In the genomic region with DNA sequence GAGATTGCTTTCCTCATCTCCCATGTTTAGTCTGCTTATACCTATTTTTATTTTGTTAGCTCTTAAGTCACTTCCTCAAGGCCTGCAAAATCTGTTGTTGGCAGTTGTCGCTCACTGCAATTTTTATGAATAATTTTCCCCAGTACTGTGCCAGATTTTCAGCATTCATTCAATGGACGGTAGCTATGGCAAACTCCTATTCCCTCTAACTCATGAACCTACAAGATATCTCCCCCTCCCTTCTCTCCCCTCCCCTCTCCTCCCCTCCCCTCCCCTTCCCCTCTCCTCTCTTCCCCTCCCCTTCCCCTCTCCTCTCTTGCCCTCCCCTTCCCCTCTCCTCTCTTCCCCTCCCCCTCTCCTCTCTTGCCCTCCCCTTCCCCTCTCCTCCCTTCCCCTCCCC, we compare ENCODE assay signal across 16 cellular contexts.
A peak's percentile ranks its signal among the peaks of the same experiment; 100 is the strongest.
DNase-seq lines count a peak whose midpoint lies in the region; ATAC-seq and TF ChIP-seq lines count a peak whose summit lies in the region.
"Had no signal": no experiment of that assay in that cellular context is flagged by ENCODE, and none has a peak within 500 bp of the region (broad histone marks: within the 10 kb centered on the region; RNA-seq: fewer than 3 reads in every experiment).

No MANE protein-coding gene starts in this region.

- H3K4me2 ChIP-seq in GM23338 (no peak overlapping the region), mesendoderm (ENCODE audit: low read length) (no peak overlapping the region), mammary epithelial cell (ENCODE audit: insufficient read depth, low read depth, low read length) (no peak overlapping the region)
- H3K4me2 ChIP-seq: BLaER1 treated with 17β-estradiol and CSF1 and Interleukin-3, amounts not matched to agents 10 nM and 100 nM had no signal

- H4K20me1 ChIP-seq in GM23338 (replicated peaks; ENCODE audit: insufficient read depth) = peaks cover 13% of the 10 kb centered on the region; the same call in 1 of the 2 replicates
- H4K20me1 ChIP-seq in mammary epithelial cell (ENCODE audit: insufficient read depth, low read length) = no peaks in the 10 kb centered on the region
- H4K20me1 ChIP-seq: BLaER1 treated with 17β-estradiol and CSF1 and Interleukin-3, amounts not matched to agents 10 nM and 100 nM had no signal

- no CpG with 5 or more reads among the region's 2 CpGs for WGBS in mesendoderm (ENCODE audit: extremely low coverage, insufficient coverage, low lambda C conversion rate)
- 78 to 90% methylated on average over 2 of the region's 2 CpGs for WGBS in transverse colon (ENCODE audit: low coverage in 1 of 2), 2 donors
- WGBS in mammary epithelial cell (ENCODE audit: low coverage, missing lambda C conversion rate) = no CpG with 5 or more reads among the region's 2 CpGs

- no peak overlapping the region for H3K27ac ChIP-seq in GM23338 (ENCODE audit: low read depth)
- no peak overlapping the region for H3K27ac ChIP-seq in mesendoderm (ENCODE audit: low read depth, low read length)
- no peak overlapping the region for H3K27ac ChIP-seq in transverse colon
- no peak overlapping the region for H3K27ac ChIP-seq in mammary epithelial cell (ENCODE audit: insufficient read depth, low read depth, low read length)
- H3K27ac ChIP-seq: BLaER1 treated with 17β-estradiol and CSF1 and Interleukin-3, amounts not matched to agents 10 nM and 100 nM; C4-2B had no signal

- no peak for TF ChIP-seq POLR2A in transverse colon (IDR thresholded peaks at IDR 0.05)

- no peak for TF ChIP-seq CTCF in GM23338 (conservative IDR thresholded peaks at IDR 0.05; ENCODE audit: low read depth in 2 of 2)
- TF ChIP-seq CTCF in transverse colon (IDR thresholded peaks at IDR 0.05) = no peak
- TF ChIP-seq CTCF in BE2C (IDR thresholded peaks at IDR 0.05; ENCODE audit: low read depth, low read length) = no peak
- no peak for TF ChIP-seq CTCF in mammary epithelial cell (conservative IDR thresholded peaks at IDR 0.05 in 1 of 2, IDR thresholded peaks at IDR 0.05 in 1 of 2; ENCODE audit: extremely low read depth in 1 of 2, insufficient read depth in 1 of 2, low read depth in 1 of 2, low read length in 2 of 2)

- in situ Hi-C loops in transverse colon (cut with MboI; ENCODE audit: low pct_ligation_motif_present in 1 of 4, low pct_unique_long_range_greater_than_20kb in 1 of 4, low sequenced_read_pairs in 3 of 4) = no loop called here
- in situ Hi-C loops in mammary epithelial cell (cut with MboI; ENCODE audit: low sequenced_read_pairs in 2 of 2) = no loop called here

- no peak overlapping the region for H3K4me3 Mint-ChIP-seq in GM23338
- H3K4me3 Mint-ChIP-seq: CD4-positive, alpha-beta T cell; CD8-positive, alpha-beta T cell had no signal

- no peak overlapping the region for H3K27ac Mint-ChIP-seq in GM23338
- H3K27ac Mint-ChIP-seq: CD4-positive, alpha-beta T cell; CD8-positive, alpha-beta T cell had no signal

- H2AK5ac ChIP-seq in mesendoderm (ENCODE audit: low read length) = no peak overlapping the region

- H3K27me3 Mint-ChIP-seq in GM23338 (ENCODE audit: insufficient read depth, low read depth, poor library complexity) = peaks cover 2% of the 10 kb centered on the region

- no peak overlapping the region for H3K4me3 ChIP-seq in GM23338
- H3K4me3 ChIP-seq in mesendoderm (ENCODE audit: low read length) = no peak overlapping the region
- H3K4me3 ChIP-seq in transverse colon = no peak overlapping the region
- H3K4me3 ChIP-seq in BE2C (ENCODE audit: low read depth, low read length) = no peak overlapping the region
- no peak overlapping the region for H3K4me3 ChIP-seq in mammary epithelial cell (replicated peaks in 1 of 3; ENCODE audit: insufficient read depth in 1 of 3, low read depth in 2 of 3, low read length in 3 of 3)
- H3K4me3 ChIP-seq: BLaER1 treated with 17β-estradiol and CSF1 and Interleukin-3, amounts not matched to agents 10 nM and 100 nM had no signal

- ATAC-seq in GM23338 = no peak
- ATAC-seq: CD8-positive, alpha-beta T cell had no signal

- no peaks in the 10 kb centered on the region for H3K27me3 ChIP-seq in GM23338 (ENCODE audit: insufficient read depth)
- H3K27me3 ChIP-seq in mesendoderm (ENCODE audit: insufficient read depth, low read length, poor library complexity) = no peaks in the 10 kb centered on the region
- H3K27me3 ChIP-seq in transverse colon = no peaks in the 10 kb centered on the region
- H3K27me3 ChIP-seq in BE2C = no peaks in the 10 kb centered on the region
- H3K27me3 ChIP-seq in mammary epithelial cell (ENCODE audit: insufficient read depth, low read length) = no peaks in the 10 kb centered on the region
- H3K27me3 ChIP-seq: BLaER1 treated with 17β-estradiol and CSF1 and Interleukin-3, amounts not matched to agents 10 nM and 100 nM had no signal

- peaks cover 2% of the 10 kb centered on the region; the same call in 1 of the 3 replicates for H3K9me3 Mint-ChIP-seq in GM23338
- H3K9me3 Mint-ChIP-seq: CD4-positive, alpha-beta T cell; CD8-positive, alpha-beta T cell had no signal

- H3F3A ChIP-seq in GM23338 (replicated peaks; ENCODE audit: low read depth) = peaks cover 4% of the 10 kb centered on the region; the same call in 1 of the 2 replicates

- H3K36me3 Mint-ChIP-seq in GM23338 (ENCODE audit: low read depth) = no peaks in the 10 kb centered on the region; the same call in 2 of the 3 replicates
- H3K36me3 Mint-ChIP-seq: CD8-positive, alpha-beta T cell had no signal

- no peak overlapping the region for H4K8ac ChIP-seq in mesendoderm (ENCODE audit: low read depth, low read length)

- H3K9ac ChIP-seq in mesendoderm (ENCODE audit: low read length) (no peak overlapping the region), mammary epithelial cell (ENCODE audit: insufficient read depth, low read length) (no peak overlapping the region)
- H3K9ac ChIP-seq: BLaER1 treated with 17β-estradiol and CSF1 and Interleukin-3, amounts not matched to agents 10 nM and 100 nM had no signal

- no peak overlapping the region for H2AFZ ChIP-seq in GM23338
- no peak overlapping the region for H2AFZ ChIP-seq in mammary epithelial cell (ENCODE audit: low read depth, low read length)

- peaks cover 13% of the 10 kb centered on the region; the same call in 1 of the 2 replicates for H3K9me2 ChIP-seq in GM23338 (ENCODE audit: insufficient read depth)

- no peak overlapping the region for H2BK15ac ChIP-seq in mesendoderm (replicated peaks; ENCODE audit: low read depth)

- dilution Hi-C loops in mammary epithelial cell (cut with HindIII; ENCODE audit: low sequenced_read_pairs) = no loop called here

- no TSS peak for BruUV-seq in mammary epithelial cell (replicated peaks; lab: Mats Ljungman, UMichigan)

- H3K18ac ChIP-seq in mesendoderm (ENCODE audit: low read length) = no peak overlapping the region

- TF ChIP-seq EP300 in transverse colon (IDR thresholded peaks at IDR 0.05; ENCODE audit: low read depth) = no peak

- H4K5ac ChIP-seq in mesendoderm (ENCODE audit: low read length) = no peak overlapping the region

- peaks cover 45% of the 10 kb centered on the region for H3K4me1 Mint-ChIP-seq in GM23338

- intact Hi-C loops in transverse colon (cut with DNase I; ENCODE audit: low total_unique reads) (no loop called here), mammary epithelial cell (cut with micrococcal nuclease) (no loop called here)

- peak overlapping the region; percentile 2 for H2BK120ac ChIP-seq in mesendoderm (ENCODE audit: low read depth, low read length)

- H3K9me3 ChIP-seq in transverse colon = no peaks in the 10 kb centered on the region
- H3K9me3 ChIP-seq in BE2C = no peaks in the 10 kb centered on the region
- H3K9me3 ChIP-seq in mammary epithelial cell (replicated peaks; ENCODE audit: insufficient read depth, low read length) = no peaks in the 10 kb centered on the region
- H3K9me3 ChIP-seq: BLaER1 treated with 17β-estradiol and CSF1 and Interleukin-3, amounts not matched to agents 10 nM and 100 nM; Caco-2 had no signal

- H3K23ac ChIP-seq in mesendoderm (ENCODE audit: low read length) = no peak overlapping the region

- H3K4ac ChIP-seq in mesendoderm (ENCODE audit: low read depth, low read length) = peak overlapping the region; percentile 55

- DNase-seq in GM23338 (ENCODE audit: low spot score) = peak; percentile 21
- peak; percentile 12 for DNase-seq in NCI-H69 (lab: John Stamatoyannopoulos, UW)
- DNase-seq in mesendoderm = no peak
- DNase-seq in transverse colon = no peak
- DNase-seq in BE2C = no peak
- DNase-seq in mammary epithelial cell = no peak
- DNase-seq: 8988T; ACHN; Caco-2; Calu3; CD4-positive, alpha-beta T cell; CD8-positive, alpha-beta T cell; DMS79 treated with DMSO at 0.1 percent for 48 hours; GF-D8 had no signal

- peaks cover 48% of the 10 kb centered on the region for H3K4me1 ChIP-seq in GM23338 (ENCODE audit: insufficient read depth)
- peaks cover 15% of the 10 kb centered on the region for H3K4me1 ChIP-seq in mesendoderm (ENCODE audit: control insufficient read depth, low read depth, low read length)
- H3K4me1 ChIP-seq in transverse colon = no peaks in the 10 kb centered on the region
- H3K4me1 ChIP-seq in BE2C = peaks cover 18% of the 10 kb centered on the region
- H3K4me1 ChIP-seq in mammary epithelial cell (ENCODE audit: insufficient read depth, low read length) = peaks cover 14% of the 10 kb centered on the region
- H3K4me1 ChIP-seq: BLaER1 treated with 17β-estradiol and CSF1 and Interleukin-3, amounts not matched to agents 10 nM and 100 nM had no signal

- H2BK5ac ChIP-seq in mesendoderm (ENCODE audit: low read length) = no peak overlapping the region

- peaks cover 87% of the 10 kb centered on the region for H3K79me2 ChIP-seq in GM23338 (replicated peaks; ENCODE audit: insufficient read depth)
- peaks cover 6% of the 10 kb centered on the region for H3K79me2 ChIP-seq in mesendoderm (ENCODE audit: control insufficient read depth, insufficient read depth, low read length)
- H3K79me2 ChIP-seq in mammary epithelial cell (ENCODE audit: insufficient read depth, low read length) = no peaks in the 10 kb centered on the region

- no peak overlapping the region for H3K56ac ChIP-seq in mesendoderm (ENCODE audit: low read length)

- H3K36me3 ChIP-seq in GM23338 (ENCODE audit: insufficient read depth) = no peaks in the 10 kb centered on the region
- no peaks in the 10 kb centered on the region for H3K36me3 ChIP-seq in mesendoderm (ENCODE audit: control insufficient read depth, insufficient read depth, low read length)
- no peaks in the 10 kb centered on the region for H3K36me3 ChIP-seq in transverse colon
- no peaks in the 10 kb centered on the region for H3K36me3 ChIP-seq in BE2C
- no peaks in the 10 kb centered on the region for H3K36me3 ChIP-seq in mammary epithelial cell (ENCODE audit: insufficient read depth, low read length)
- H3K36me3 ChIP-seq: BLaER1 treated with 17β-estradiol and CSF1 and Interleukin-3, amounts not matched to agents 10 nM and 100 nM had no signal

- peaks cover 10% of the 10 kb centered on the region for H3K79me1 ChIP-seq in mesendoderm (ENCODE audit: low read length)

- CTCF ChIA-PET in mammary epithelial cell (lab: Charles Lee; ENCODE audit: low non-redundant PET) = no interaction called here

TF ChIP-seq in GM23338, 12 proteins besides CTCF, POLR2A, EP300 and RAD21 (continues in another document):
- no peak for TF ChIP-seq POLR2AphosphoS5 (IDR thresholded peaks at IDR 0.05; ENCODE audit: low read depth)

Comparison
In these comparisons a context has a peak if more than half of its experiments do, and no peak if none do; other contexts are left out.
1. DNase-seq: peak in GM23338 (single experiment) and NCI-H69 (single experiment); none in mesendoderm (single experiment), transverse colon (single experiment), BE2C (single experiment) and mammary epithelial cell (single experiment).